In the genomic region with DNA sequence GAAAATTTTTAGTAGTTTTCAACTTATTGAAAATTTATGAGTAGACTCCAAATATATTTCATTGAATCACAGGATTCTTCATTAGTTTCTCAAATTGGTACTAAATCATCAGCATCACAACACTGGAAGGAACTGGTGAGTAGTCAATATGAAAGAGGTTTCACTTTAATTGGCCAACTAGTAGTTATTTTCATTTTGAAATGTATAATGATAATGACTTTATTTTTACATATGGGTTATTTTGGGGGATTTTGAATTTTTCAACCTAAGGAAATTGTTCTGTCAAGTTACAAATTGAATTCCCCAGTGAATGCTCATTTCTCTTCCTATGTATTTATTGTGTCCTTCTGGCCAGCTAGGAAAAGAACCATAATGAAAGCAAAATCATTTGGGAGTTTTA, we compare ENCODE assay signal across 16 cellular contexts.
DNase-seq lines count a peak whose midpoint lies in the region; ATAC-seq, FAIRE-seq and TF ChIP-seq lines count a peak whose summit lies in the region.
"Had no signal": no experiment of that assay in that cellular context is flagged by ENCODE, and none has a peak within 500 bp of the region (broad histone marks: within the 10 kb centered on the region; RNA-seq: fewer than 3 reads in every experiment).

No MANE protein-coding gene starts in this region.

- no peaks in the 10 kb centered on the region for H4K20me1 ChIP-seq in DOHH2 (ENCODE audit: control insufficient read depth, insufficient read depth, low read depth, low read length)
- no peaks in the 10 kb centered on the region for H4K20me1 ChIP-seq in OCI-LY1 (ENCODE audit: insufficient read depth, low read length)

- peaks cover 27% of the 10 kb centered on the region for H3K4me1 Mint-ChIP-seq in stimulated activated effector memory CD8-positive, alpha-beta T cell treated with anti-CD3 and anti-CD28 coated beads, Interleukin-12 subunit alpha, Interleukin-12 subunit beta, amount 100 ng/mL, for 72 hours

- no peak overlapping the region for H3K9ac ChIP-seq in OCI-LY1 (ENCODE audit: low read length)

- H3K4me2 ChIP-seq in DOHH2 (ENCODE audit: low read length) (0 out of 2 replicates have a peak overlapping the region, but pooled peaks have one; percentile 7), OCI-LY1 (ENCODE audit: low read length) (no peak overlapping the region)

- H3K4me3 ChIP-seq in DOHH2 (ENCODE audit: low read length) (no peak overlapping the region), OCI-LY1 (ENCODE audit: low read depth, low read length, poor library complexity, severe bottlenecking) (no peak overlapping the region)
- H3K4me3 ChIP-seq: K562, SK-N-MC had no signal

- no peak for ATAC-seq in stimulated activated effector memory CD8-positive, alpha-beta T cell treated with anti-CD3 and anti-CD28 coated beads, Interleukin-12 subunit alpha, Interleukin-12 subunit beta, amount 100 ng/mL, for 72 hours
- no peak for ATAC-seq in HG03108 (IDR thresholded peaks at IDR 0.05; ENCODE audit: unreplicated experiment)
- ATAC-seq: K562 had no signal

- FAIRE-seq in endometrium (lab: Jason Lieb, UNC) = peak; percentile 37
- FAIRE-seq: K562 had no signal

- H3K9me3 ChIP-seq in DOHH2 (ENCODE audit: control insufficient read depth, insufficient read depth, low read length) (0 out of 2 replicates have a peak, but pooled peaks cover 3% of the 10 kb centered on the region), OCI-LY1 (ENCODE audit: low read length) (no peaks in the 10 kb centered on the region)

- H3K36me3 Mint-ChIP-seq in stimulated activated effector memory CD8-positive, alpha-beta T cell treated with anti-CD3 and anti-CD28 coated beads, Interleukin-12 subunit alpha, Interleukin-12 subunit beta, amount 100 ng/mL, for 72 hours = no peaks in the 10 kb centered on the region

- H3K4me3 Mint-ChIP-seq in stimulated activated effector memory CD8-positive, alpha-beta T cell treated with anti-CD3 and anti-CD28 coated beads, Interleukin-12 subunit alpha, Interleukin-12 subunit beta, amount 100 ng/mL, for 72 hours = no peak overlapping the region

- no peak for DNase-seq in stimulated activated effector memory CD8-positive, alpha-beta T cell treated with anti-CD3 and anti-CD28 coated beads, Interleukin-12 subunit alpha, Interleukin-12 subunit beta, amount 100 ng/mL, for 72 hours (ENCODE audit: low spot score in 2 of 2)
- DNase-seq in NCI-H187 treated with DMSO at 0.1 percent for 48 hours (lab: John Stamatoyannopoulos, UW) = no peak
- no peak for DNase-seq in C1 segment of cervical spinal cord (lab: John Stamatoyannopoulos, UW)
- DNase-seq: COR-L47, DMS153, HCEC 1CT, NCI-H1436 treated with DMSO at 0.1 percent for 48 hours, NCI-H2081 treated with DMSO at 0.1 percent for 48 hours, NCI-H524 treated with DMSO at 0.1 percent for 48 hours had no signal

- H3K9me2 ChIP-seq in DOHH2 (replicated peaks; ENCODE audit: control insufficient read depth, low read length) (no peaks in the 10 kb centered on the region), OCI-LY1 (ENCODE audit: low read depth, low read length) (no peaks in the 10 kb centered on the region)

- H3K27ac ChIP-seq in DOHH2 (ENCODE audit: low read depth, low read length) = no peak overlapping the region
- H3K27ac ChIP-seq in OCI-LY1 (ENCODE audit: low read depth, low read length, poor library complexity, severe bottlenecking) = peak overlapping the region; percentile 93
- H3K27ac ChIP-seq: HL-60, SK-N-MC had no signal

- H3K27me3 ChIP-seq in DOHH2 (ENCODE audit: control insufficient read depth, low read length) (no peaks in the 10 kb centered on the region), OCI-LY1 (ENCODE audit: insufficient read depth, low read length) (no peaks in the 10 kb centered on the region)

- peaks cover 72% of the 10 kb centered on the region for H3K4me1 ChIP-seq in DOHH2 (ENCODE audit: control insufficient read depth, low read length)
- H3K4me1 ChIP-seq in OCI-LY1 (ENCODE audit: insufficient read depth, low read length, severe bottlenecking) = peaks cover 62% of the 10 kb centered on the region

- H3F3A ChIP-seq in DOHH2 (ENCODE audit: control insufficient read depth, insufficient read depth) (peaks cover 10% of the 10 kb centered on the region), OCI-LY1 (ENCODE audit: insufficient read depth, low read length) (no peaks in the 10 kb centered on the region)

- H3K79me2 ChIP-seq in DOHH2 (ENCODE audit: control insufficient read depth, low read length) (no peaks in the 10 kb centered on the region), OCI-LY1 (ENCODE audit: insufficient read depth, low read length) (no peaks in the 10 kb centered on the region)

- no peak for TF ChIP-seq CTCF in DOHH2 (IDR thresholded peaks at IDR 0.05; ENCODE audit: low read depth, low read length, poor library complexity, severe bottlenecking)
- no peak for TF ChIP-seq CTCF in OCI-LY1 (IDR thresholded peaks at IDR 0.05; ENCODE audit: low read length)

- peaks cover 17% of the 10 kb centered on the region for H3K36me3 ChIP-seq in DOHH2 (ENCODE audit: control insufficient read depth, low read length)
- no peaks in the 10 kb centered on the region for H3K36me3 ChIP-seq in OCI-LY1 (ENCODE audit: insufficient read depth, low read length)

- H3K9me3 Mint-ChIP-seq in stimulated activated effector memory CD8-positive, alpha-beta T cell treated with anti-CD3 and anti-CD28 coated beads, Interleukin-12 subunit alpha, Interleukin-12 subunit beta, amount 100 ng/mL, for 72 hours = no peaks in the 10 kb centered on the region

- peak overlapping the region; percentile 84 for H3K27ac Mint-ChIP-seq in stimulated activated effector memory CD8-positive, alpha-beta T cell treated with anti-CD3 and anti-CD28 coated beads, Interleukin-12 subunit alpha, Interleukin-12 subunit beta, amount 100 ng/mL, for 72 hours

- H2AFZ ChIP-seq in OCI-LY1 (ENCODE audit: low read length) = no peak overlapping the region
